ENCODE assay signal across 30 cellular contexts in the genomic region with DNA sequence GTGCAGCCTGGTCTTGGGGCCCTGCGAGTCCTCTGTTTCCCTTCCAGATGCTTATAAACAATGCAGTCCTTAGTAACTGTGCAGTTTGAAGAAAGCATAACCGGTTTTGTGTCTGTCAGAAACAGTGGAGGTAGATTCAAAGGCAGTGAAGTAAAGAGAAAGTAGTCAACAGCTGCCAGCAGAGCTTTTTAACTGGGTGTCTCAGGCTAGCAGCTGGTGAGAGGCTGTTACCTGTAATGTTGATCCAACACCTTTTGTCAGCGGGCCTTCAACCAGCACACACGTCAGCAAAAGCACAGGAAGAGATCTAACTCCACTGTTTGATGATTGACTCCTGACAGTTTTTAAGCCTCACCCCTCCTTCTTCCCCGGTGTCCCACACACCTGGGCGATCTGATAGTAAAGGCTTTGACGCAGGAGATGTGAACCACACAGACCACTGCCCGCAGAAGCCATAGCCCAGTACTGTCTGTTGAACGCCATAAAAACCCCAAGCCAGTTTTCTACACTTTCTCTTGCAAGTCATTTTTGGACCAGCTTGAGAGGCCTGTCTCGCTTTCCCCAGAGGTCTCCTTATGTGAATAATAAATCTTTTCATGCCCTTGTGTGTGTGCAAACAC.
A peak's percentile ranks its signal among the peaks of the same experiment; 100 is the strongest.
DNase-seq lines count a peak whose midpoint lies in the region; TF ChIP-seq lines count a peak whose summit lies in the region.
"Had no signal": no experiment of that assay in that cellular context is flagged by ENCODE, and none has a peak within 500 bp of the region (broad histone marks: within the 10 kb centered on the region; RNA-seq: fewer than 3 reads in every experiment).

No MANE protein-coding gene starts in this region.

- peaks cover 3% of the 10 kb centered on the region for H3K36me3 Mint-ChIP-seq in activated T-cell treated with anti-CD3 and anti-CD28 coated beads, Interleukin-2, amount 50 U/mL, for 24 hours (ENCODE audit: low read depth)
- H3K36me3 Mint-ChIP-seq: activated naive CD4-positive, alpha-beta T cell treated with anti-CD3 and anti-CD28 coated beads, Interleukin-2, amount 10 ng/mL, durations not matched to agents 7 days and 5 days; stimulated activated naive B cell treated with anti-CD40 and anti-IgM and Interleukin-4, amounts not matched to agents 10 μg/mL and 1 μg/mL and 100 μg/mL, for 72 hours had no signal

- no peaks in the 10 kb centered on the region for H3K79me2 ChIP-seq in MM.1S (ENCODE audit: low read length)

- no peak for TF ChIP-seq CTCF in MM.1S (IDR thresholded peaks at IDR 0.05; ENCODE audit: low read length)

- no peaks in the 10 kb centered on the region for H4K20me1 ChIP-seq in MM.1S (ENCODE audit: insufficient read depth, low read length)

- DNase-seq in activated CD8-positive, alpha-beta memory T cell treated with anti-CD3 and anti-CD28 coated beads, Interleukin-2, amount 50 U/mL, for 1 hour (ENCODE audit: extremely low read depth), result peak; percentile 1
- no peak for DNase-seq in activated CD8-positive, alpha-beta memory T cell treated with anti-CD3 and anti-CD28 coated beads, Interleukin-2, amount 50 U/mL, for 4 hours
- DNase-seq in MM.1S (peak; percentile 93), NCI-H1694 treated with DMSO at 0.1 percent for 48 hours (lab: John Stamatoyannopoulos, UW) (no peak), SKM-1 treated with dmso at 0.1 percent for 144 hours (lab: John Stamatoyannopoulos, UW; ENCODE audit: unreplicated experiment) (no peak), mesenteric fat pad (ENCODE audit: low spot score) (no peak)
- peak; percentile 32 for DNase-seq in activated T-cell treated with anti-CD3 and anti-CD28 coated beads, Interleukin-2, amount 50 U/mL, for 24 hours
- DNase-seq: activated B cell treated with CpG ODN at 0.5 μM for 24 hours; activated CD8-positive, alpha-beta T cell treated with anti-CD3 and anti-CD28 coated beads for 36 hours; activated naive CD4-positive, alpha-beta T cell treated with anti-CD3 and anti-CD28 coated beads, Interleukin-2, amount 10 ng/mL, durations not matched to agents 7 days and 5 days; amygdala; dermis blood vessel endothelial cell; islet precursor cell; KG1; left ventricle myocardium superior; NCI-H187 treated with DMSO at 0.1 percent for 48 hours; NCI-H524 treated with DMSO at 0.1 percent for 48 hours; ovary; SK-N-SH; stimulated activated CD4-positive, alpha-beta T cell treated with anti-CD3 and anti-CD28 coated beads, Interleukin-2, amount 100 ng/mL, for 48 hours; stimulated activated naive B cell treated with anti-CD40 and anti-IgM and Interleukin-4, amounts not matched to agents 10 μg/mL and 1 μg/mL and 100 μg/mL, for 72 hours; T1000; testis had no signal

- H3K4me1 ChIP-seq in MM.1S (ENCODE audit: low read length) (peaks cover 20% of the 10 kb centered on the region), mucosa of stomach (ENCODE audit: control insufficient read depth, insufficient read depth, low read length) (peaks cover 31% of the 10 kb centered on the region)
- H3K4me1 ChIP-seq: right atrium auricular region, testis had no signal

- no peaks in the 10 kb centered on the region for H3K9me2 ChIP-seq in MM.1S (replicated peaks; ENCODE audit: insufficient read depth, low read length)
- H3K9me2 ChIP-seq: SK-N-SH had no signal

- peak overlapping the region; percentile 94 for H3K27ac ChIP-seq in MM.1S (ENCODE audit: low read length)
- H3K27ac ChIP-seq: BLaER1 treated with 17β-estradiol and CSF1 and Interleukin-3, amounts not matched to agents 10 nM and 100 nM; ovary; right atrium auricular region; testis had no signal

- H2AFZ ChIP-seq in MM.1S (ENCODE audit: low read length), result peak overlapping the region; percentile 3; the same call in 1 of the 2 replicates
- H2AFZ ChIP-seq: GM23338 had no signal

- H3K9me3 Mint-ChIP-seq in activated T-cell treated with anti-CD3 and anti-CD28 coated beads, Interleukin-2, amount 50 U/mL, for 24 hours, result no peaks in the 10 kb centered on the region
- H3K9me3 Mint-ChIP-seq: activated B cell treated with CpG ODN at 0.5 μM for 24 hours; activated CD8-positive, alpha-beta T cell treated with anti-CD3 and anti-CD28 coated beads for 36 hours; activated naive CD4-positive, alpha-beta T cell treated with anti-CD3 and anti-CD28 coated beads, Interleukin-2, amount 10 ng/mL, durations not matched to agents 7 days and 5 days; activated T-cell treated with anti-CD3 and anti-CD28 coated beads, Interleukin-2, amount 50 U/mL, for 72 hours; GM23338; nephron had no signal

- no peaks in the 10 kb centered on the region for H3K27me3 Mint-ChIP-seq in activated T-cell treated with anti-CD3 and anti-CD28 coated beads, Interleukin-2, amount 50 U/mL, for 24 hours
- H3K27me3 Mint-ChIP-seq: activated CD8-positive, alpha-beta T cell treated with anti-CD3 and anti-CD28 coated beads for 36 hours had no signal

- H3K9ac ChIP-seq in MM.1S (ENCODE audit: low read length), result peak overlapping the region; percentile 69
- H3K9ac ChIP-seq in mucosa of stomach (ENCODE audit: low read length), result peak overlapping the region; percentile 45
- H3K9ac ChIP-seq: BLaER1 treated with 17β-estradiol and CSF1 and Interleukin-3, amounts not matched to agents 10 nM and 100 nM; SK-N-SH had no signal

- H3K4me3 ChIP-seq in MM.1S (ENCODE audit: low read length), result peak overlapping the region; percentile 44
- no peak overlapping the region for H3K4me3 ChIP-seq in mucosa of stomach (ENCODE audit: low read length)
- H3K4me3 ChIP-seq: BLaER1 treated with 17β-estradiol and CSF1 and Interleukin-3, amounts not matched to agents 10 nM and 100 nM; GM12878; GM23338; ovary; right atrium auricular region; testis had no signal

- H3F3A ChIP-seq in MM.1S (ENCODE audit: insufficient read depth, low read length), result peaks cover 15% of the 10 kb centered on the region

- peak overlapping the region; percentile 65 for H3K27ac Mint-ChIP-seq in activated T-cell treated with anti-CD3 and anti-CD28 coated beads, Interleukin-2, amount 50 U/mL, for 24 hours
- H3K27ac Mint-ChIP-seq: activated B cell treated with CpG ODN at 0.5 μM for 24 hours; activated CD8-positive, alpha-beta T cell treated with anti-CD3 and anti-CD28 coated beads for 36 hours; activated naive CD4-positive, alpha-beta T cell treated with anti-CD3 and anti-CD28 coated beads, Interleukin-2, amount 10 ng/mL, durations not matched to agents 7 days and 5 days; activated T-cell treated with anti-CD3 and anti-CD28 coated beads, Interleukin-2, amount 50 U/mL, for 72 hours; GM23338; nephron; stimulated activated naive B cell treated with anti-CD40 and anti-IgM and Interleukin-4, amounts not matched to agents 10 μg/mL and 1 μg/mL and 100 μg/mL, for 72 hours had no signal

- H3K27me3 ChIP-seq in MM.1S (replicated peaks; ENCODE audit: insufficient read depth, low read length) (no peaks in the 10 kb centered on the region), mucosa of stomach (ENCODE audit: control insufficient read depth, insufficient read depth, low read length) (no peaks in the 10 kb centered on the region)
- H3K27me3 ChIP-seq: BLaER1 treated with 17β-estradiol and CSF1 and Interleukin-3, amounts not matched to agents 10 nM and 100 nM; ovary; right atrium auricular region; testis had no signal

- H3K4me3 Mint-ChIP-seq in activated T-cell treated with anti-CD3 and anti-CD28 coated beads, Interleukin-2, amount 50 U/mL, for 24 hours, result peak overlapping the region; percentile 43
- H3K4me3 Mint-ChIP-seq: activated B cell treated with CpG ODN at 0.5 μM for 24 hours; activated CD8-positive, alpha-beta T cell treated with anti-CD3 and anti-CD28 coated beads for 36 hours; activated naive CD4-positive, alpha-beta T cell treated with anti-CD3 and anti-CD28 coated beads, Interleukin-2, amount 10 ng/mL, durations not matched to agents 7 days and 5 days; GM23338; nephron; stimulated activated naive B cell treated with anti-CD40 and anti-IgM and Interleukin-4, amounts not matched to agents 10 μg/mL and 1 μg/mL and 100 μg/mL, for 72 hours had no signal

- H3K4me1 Mint-ChIP-seq in activated T-cell treated with anti-CD3 and anti-CD28 coated beads, Interleukin-2, amount 50 U/mL, for 24 hours (ENCODE audit: low read depth), result peaks cover 51% of the 10 kb centered on the region
- H3K4me1 Mint-ChIP-seq: activated B cell treated with CpG ODN at 0.5 μM for 24 hours; activated naive CD4-positive, alpha-beta T cell treated with anti-CD3 and anti-CD28 coated beads, Interleukin-2, amount 10 ng/mL, durations not matched to agents 7 days and 5 days; stimulated activated naive B cell treated with anti-CD40 and anti-IgM and Interleukin-4, amounts not matched to agents 10 μg/mL and 1 μg/mL and 100 μg/mL, for 72 hours had no signal

- peak overlapping the region; percentile 87 for H3K4me2 ChIP-seq in MM.1S (ENCODE audit: low read depth, low read length)
- H3K4me2 ChIP-seq: BLaER1 treated with 17β-estradiol and CSF1 and Interleukin-3, amounts not matched to agents 10 nM and 100 nM; GM23338; SK-N-SH had no signal

- H3K36me3 ChIP-seq in MM.1S (replicated peaks; ENCODE audit: insufficient read depth, low read length), result no peaks in the 10 kb centered on the region
- no peaks in the 10 kb centered on the region for H3K36me3 ChIP-seq in mucosa of stomach (ENCODE audit: control insufficient read depth, insufficient read depth, low read length)
- H3K36me3 ChIP-seq: ovary, right atrium auricular region had no signal

- no peaks in the 10 kb centered on the region for H3K9me3 ChIP-seq in MM.1S (replicated peaks; ENCODE audit: insufficient read depth, low read length)
- H3K9me3 ChIP-seq in mucosa of stomach (ENCODE audit: control insufficient read depth, low read length), result no peaks in the 10 kb centered on the region
- H3K9me3 ChIP-seq: ovary, right atrium auricular region, SK-N-SH, testis had no signal

Comparison
In these comparisons a context has a peak if more than half of its experiments do, and no peak if none do; other contexts are left out.
1. DNase-seq: peak in activated CD8-positive, alpha-beta memory T cell treated with anti-CD3 and anti-CD28 coated beads, Interleukin-2, amount 50 U/mL, for 1 hour (single experiment), MM.1S (single experiment) and activated T-cell treated with anti-CD3 and anti-CD28 coated beads, Interleukin-2, amount 50 U/mL, for 24 hours (single experiment); none in activated CD8-positive, alpha-beta memory T cell treated with anti-CD3 and anti-CD28 coated beads, Interleukin-2, amount 50 U/mL, for 4 hours (single experiment), NCI-H1694 treated with DMSO at 0.1 percent for 48 hours (single experiment), SKM-1 treated with dmso at 0.1 percent for 144 hours (single experiment) and mesenteric fat pad (single experiment).